ENCODE assay signal across 16 cellular contexts in genomic region chr3:118527527-118528044, GRCh38.
DNase-seq lines count a peak whose midpoint lies in the region; ATAC-seq and TF ChIP-seq lines count a peak whose summit lies in the region.
"Had no signal": no experiment of that assay in that cellular context is flagged by ENCODE, and none has a peak within 500 bp of the region (broad histone marks: within the 10 kb centered on the region; RNA-seq: fewer than 3 reads in every experiment).

No MANE protein-coding gene starts in this region.

- no peak overlapping the region for H3K27ac ChIP-seq in osteoblast (ENCODE audit: low read depth, low read length)
- H3K27ac ChIP-seq: left lung, neutrophil had no signal

- no peaks in the 10 kb centered on the region for H3K36me3 ChIP-seq in osteoblast (ENCODE audit: insufficient read depth, low read length)
- H3K36me3 ChIP-seq: left lung, neutrophil had no signal

- no peaks in the 10 kb centered on the region for H3K79me2 ChIP-seq in osteoblast (ENCODE audit: insufficient read depth, low read length)

- H4K20me1 ChIP-seq in osteoblast (ENCODE audit: insufficient read depth, low read length) = no peaks in the 10 kb centered on the region

- H3K4me2 ChIP-seq in osteoblast (ENCODE audit: insufficient read depth, low read length) = no peak overlapping the region

- no peak overlapping the region for H2AFZ ChIP-seq in osteoblast (ENCODE audit: low read length)

- H3K27me3 ChIP-seq in osteoblast (ENCODE audit: insufficient read depth, low read length) = no peaks in the 10 kb centered on the region
- H3K27me3 ChIP-seq: left lung, neutrophil had no signal

- in situ Hi-C loops in SK-MEL-5 (cut with HindIII; ENCODE audit: low pct_unique_long_range_greater_than_20kb, low sequenced_read_pairs) = no loop called here

- no peaks in the 10 kb centered on the region for H3K9me3 ChIP-seq in osteoblast (ENCODE audit: low read depth, low read length)
- H3K9me3 ChIP-seq: neutrophil had no signal

- DNase-seq in SK-MEL-5 (ENCODE audit: low read depth, low spot score) = peak; percentile 72
- no peak for DNase-seq in T-helper 1 cell
- no peak for DNase-seq in OCI-M1 (lab: John Stamatoyannopoulos, UW)
- DNase-seq in osteoblast (ENCODE audit: insufficient read length, low spot score, missing footprints) = no peak
- no peak for DNase-seq in NCI-H526 treated with DMSO at 0.1 percent for 48 hours (lab: John Stamatoyannopoulos, UW)
- DNase-seq: activated CD4-positive, alpha-beta T cell treated with anti-CD3 and anti-CD28 coated beads for 48 hours; CD4-positive, CD25-positive, alpha-beta regulatory T cell; left lung; NCI-H1105; NCI-H524; T-cell had no signal

- peak; percentile 41 for ATAC-seq in GM18517 (IDR thresholded peaks at IDR 0.05; ENCODE audit: unreplicated experiment)
- peak; percentile 45 for ATAC-seq in GM21367 (IDR thresholded peaks at IDR 0.05; ENCODE audit: unreplicated experiment)
- peak; percentile 30 for ATAC-seq in HG03039 (IDR thresholded peaks at IDR 0.05; ENCODE audit: unreplicated experiment)
- ATAC-seq: left lung, Right ventricle myocardium inferior, T-cell had no signal

- H3K4me1 ChIP-seq in osteoblast (ENCODE audit: insufficient read depth, low read length) = no peaks in the 10 kb centered on the region
- H3K4me1 ChIP-seq: left lung had no signal

- H3K4me3 ChIP-seq in osteoblast (ENCODE audit: insufficient read depth, low read length) = no peak overlapping the region
- H3K4me3 ChIP-seq: left lung had no signal

- no peak for TF ChIP-seq CTCF in osteoblast (IDR thresholded peaks at IDR 0.05; ENCODE audit: extremely low read depth, low read depth, low read length)
